ENCODE assay signal across 27 cellular contexts in genomic region chr2:17818235-17818634, GRCh38. TPM values are rescaled to one million over a fixed set of nuclear protein-coding genes. Genes with fewer than 3 reads are reported as not detected.
"Had no signal": no experiment of that assay in that cellular context is flagged by ENCODE, and none has a peak within 500 bp of the region (broad histone marks: within the 10 kb centered on the region; RNA-seq: fewer than 3 reads in every experiment).

No MANE protein-coding gene starts in this region.

- DNase-seq: activated CD4-positive, alpha-beta T cell treated with anti-CD3 and anti-CD28 coated beads for 48 hours; activated CD4-positive, alpha-beta T cell treated with anti-CD3 and anti-CD28 coated beads, Interleukin-2, amount 50 U/mL, for 4 hours; activated CD4-positive, CD25-positive, alpha-beta regulatory T cell treated with anti-CD3 and anti-CD28 coated beads, Interleukin-2, amount 50 U/mL, for 72 hours; activated CD8-positive, alpha-beta memory T cell treated with anti-CD3 and anti-CD28 coated beads, Interleukin-2, amount 50 U/mL, for 48 hours; activated CD8-positive, alpha-beta T cell treated with anti-CD3 and anti-CD28 coated beads, Interleukin-2, amount 10 ng/mL, durations not matched to agents 7 days and 5 days; activated effector memory CD4-positive, alpha-beta T cell treated with Interleukin-2 at 50 U/mL for 16 hours; activated naive CD4-positive, alpha-beta T cell treated with Interleukin-2 at 50 U/mL for 16 hours; activated naive CD8-positive, alpha-beta T cell treated with anti-CD3 and anti-CD28 coated beads, Interleukin-2, amount 50 U/mL, for 24 hours; activated T-cell treated with anti-CD3 and anti-CD28 coated beads, Interleukin-2, amount 50 U/mL, for 24 hours; amygdala; MM.1S; NCI-H1105; NCI-H1436; NCI-H187 treated with DMSO at 0.1 percent for 48 hours; NCI-H2081 treated with DMSO at 0.1 percent for 48 hours; NCI-H446; NCI-H524; OCI-M1; RPMI8226; T-cell; T-helper 2 cell had no signal

- H3K4me3 ChIP-seq: SK-N-MC had no signal

- ATAC-seq: activated CD8-positive, alpha-beta T cell treated with anti-CD3 and anti-CD28 coated beads, Interleukin-2, amount 10 ng/mL, durations not matched to agents 7 days and 5 days; activated naive CD4-positive, alpha-beta T cell treated with anti-CD3 and anti-CD28 coated beads, Interleukin-2, amount 50 U/mL, for 72 hours; activated naive CD8-positive, alpha-beta T cell treated with anti-CD3 and anti-CD28 coated beads, Interleukin-2, amount 50 U/mL, for 24 hours; Panc1; Right ventricle myocardium inferior; T-cell had no signal

- H3K27ac ChIP-seq: SK-N-MC had no signal

- FAIRE-seq: astrocyte had no signal

RNA-seq across cellular contexts. Expression of gene MSGN1, which starts 2.0 kb away (rescaled TPM):
- total RNA-seq: activated CD8-positive, alpha-beta T cell treated with anti-CD3 and anti-CD28 coated beads, Interleukin-2, amount 10 ng/mL, durations not matched to agents 7 days and 5 days; activated naive CD4-positive, alpha-beta T cell treated with anti-CD3 and anti-CD28 coated beads, Interleukin-2, amount 50 U/mL, for 72 hours; activated T-helper 1 cell treated with anti-CD3 and anti-CD28 coated beads, Interleukin-12 subunit alpha, Interleukin-12 subunit beta, Interleukin-2, Interleukin-4 antibody, amounts not matched to agents 30 ng/mL and 10 ng/mL and 1 ng/mL, durations not matched to agents 14 hours and 24 hours and 36 hours; astrocyte; Right ventricle myocardium inferior; T-cell had no signal
